12 cellular contexts compared by ENCODE assay signal in genomic region chr20:12318043-12318442, GRCh38.
"Had no signal": no experiment of that assay in that cellular context is flagged by ENCODE, and none has a peak within 500 bp of the region (broad histone marks: within the 10 kb centered on the region; RNA-seq: fewer than 3 reads in every experiment).

No MANE protein-coding gene starts in this region.

- H3K9me3 ChIP-seq: left lung, stomach, thyroid gland had no signal

- H3K36me3 ChIP-seq: left lung, stomach, thyroid gland had no signal

- H3K27me3 ChIP-seq: left lung, stomach, thyroid gland had no signal

- H3K4me1 ChIP-seq: left lung, stomach, thyroid gland had no signal

- H3K27ac Mint-ChIP-seq: activated CD8-positive, alpha-beta T cell treated with anti-CD3 and anti-CD28 coated beads, Interleukin-2, amount 10 ng/mL, durations not matched to agents 7 days and 5 days; activated T-helper 1 cell treated with anti-CD3 and anti-CD28 coated beads, Interleukin-12 subunit alpha, Interleukin-12 subunit beta, Interleukin-2, Interleukin-4 antibody, amounts not matched to agents 30 ng/mL and 10 ng/mL and 1 ng/mL, durations not matched to agents 14 hours and 24 hours and 36 hours; nephron progenitor cell had no signal

- H3K4me3 ChIP-seq: left lung, stomach, thyroid gland had no signal

- DNase-seq: activated CD8-positive, alpha-beta memory T cell treated with anti-CD3 and anti-CD28 coated beads, Interleukin-2, amount 50 U/mL, for 48 hours; activated CD8-positive, alpha-beta T cell treated with anti-CD3 and anti-CD28 coated beads, Interleukin-2, amount 10 ng/mL, durations not matched to agents 7 days and 5 days; activated naive CD4-positive, alpha-beta T cell; central memory CD4-positive, alpha-beta T cell; glutamatergic neuron; left lung; mesendoderm; nephron progenitor cell; stomach; T-helper 9 cell; thyroid gland had no signal

- H3K9me3 Mint-ChIP-seq: nephron progenitor cell had no signal

- ATAC-seq: activated CD8-positive, alpha-beta T cell treated with anti-CD3 and anti-CD28 coated beads, Interleukin-2, amount 10 ng/mL, durations not matched to agents 7 days and 5 days; left lung had no signal

- H3K4me3 Mint-ChIP-seq: activated CD8-positive, alpha-beta T cell treated with anti-CD3 and anti-CD28 coated beads, Interleukin-2, amount 10 ng/mL, durations not matched to agents 7 days and 5 days; activated T-helper 1 cell treated with anti-CD3 and anti-CD28 coated beads, Interleukin-12 subunit alpha, Interleukin-12 subunit beta, Interleukin-2, Interleukin-4 antibody, amounts not matched to agents 30 ng/mL and 10 ng/mL and 1 ng/mL, durations not matched to agents 14 hours and 24 hours and 36 hours; nephron progenitor cell had no signal

- H3K27ac ChIP-seq: left lung, stomach, thyroid gland had no signal
